Comparison of ENCODE assay signal across 19 cellular contexts in genomic region chr16:67302076-67302475, GRCh38. TPM values are rescaled to one million over a fixed set of nuclear protein-coding genes. Genes with fewer than 3 reads are reported as not detected.
"Had no signal": no experiment of that assay in that cellular context is flagged by ENCODE, and none has a peak within 500 bp of the region (broad histone marks: within the 10 kb centered on the region; RNA-seq: fewer than 3 reads in every experiment).

No MANE protein-coding gene starts in this region.

- DNase-seq: activated CD4-positive, alpha-beta T cell treated with anti-CD3 and anti-CD28 coated beads, Interleukin-2, amount 10 ng/mL, durations not matched to agents 7 days and 5 days; activated CD4-positive, CD25-positive, alpha-beta regulatory T cell; activated CD8-positive, alpha-beta memory T cell treated with anti-CD3 and anti-CD28 coated beads, Interleukin-2, amount 50 U/mL, for 48 hours; activated gamma-delta T cell treated with Interleukin-2 at 50 U/mL for 16 hours; activated naive CD8-positive, alpha-beta T cell treated with anti-CD3 and anti-CD28 coated beads, Interleukin-2, amount 10 ng/mL, durations not matched to agents 7 days and 5 days; activated T-cell treated with anti-CD3 and anti-CD28 coated beads, Interleukin-2, amount 50 U/mL, for 72 hours; brain microvascular endothelial cell; cerebellar nuclear complex; effector memory CD4-positive, alpha-beta T cell; foreskin keratinocyte; glutamatergic neuron; naive B cell; stimulated activated naive CD8-positive, alpha-beta T cell treated with anti-CD3 and anti-CD28 coated beads, Interleukin-15, amount 100 ng/mL, for 72 hours; SW 1271 had no signal

- H3K36me3 ChIP-seq: brain microvascular endothelial cell, right lobe of liver, SJCRH30, thyroid gland had no signal

- H3K4me1 ChIP-seq: foreskin keratinocyte, right lobe of liver had no signal

- H3K9me3 ChIP-seq: right lobe of liver, SJCRH30, thyroid gland had no signal

- H3K4me3 ChIP-seq: right lobe of liver, SJCRH30, thyroid gland had no signal

- H3K27ac ChIP-seq: brain microvascular endothelial cell, foreskin keratinocyte, right lobe of liver, SJCRH30, thyroid gland had no signal

- ATAC-seq: activated T-cell treated with anti-CD3 and anti-CD28 coated beads, Interleukin-2, amount 50 U/mL, for 72 hours; foreskin keratinocyte; right lobe of liver; stimulated activated naive CD8-positive, alpha-beta T cell treated with anti-CD3 and anti-CD28 coated beads, Interleukin-15, amount 100 ng/mL, for 72 hours had no signal

- H3K27me3 ChIP-seq: brain microvascular endothelial cell, right lobe of liver, SJCRH30, thyroid gland had no signal

RNA-seq across cellular contexts. Expression of gene PLEKHG4, which starts 22.7 kb away (rescaled TPM):
- total RNA-seq: SJCRH30 had no signal

RNA-seq across cellular contexts. Expression of gene KCTD19, which starts 24.5 kb away (rescaled TPM):
- total RNA-seq: activated CD4-positive, alpha-beta T cell treated with anti-CD3 and anti-CD28 coated beads, Interleukin-2, amount 10 ng/mL, durations not matched to agents 7 days and 5 days; foreskin keratinocyte; lung microvascular endothelial cell; right lobe of liver had no signal

RNA-seq across cellular contexts. Expression of gene LRRC36, which starts 24.5 kb away (rescaled TPM):
- total RNA-seq: activated CD4-positive, alpha-beta T cell treated with anti-CD3 and anti-CD28 coated beads, Interleukin-2, amount 10 ng/mL, durations not matched to agents 7 days and 5 days; foreskin keratinocyte; lung microvascular endothelial cell; right lobe of liver; SJCRH30; T-helper 2 cell treated with Interferon-gamma antibody and Interleukin-4, amounts not matched to agents 100 ng/mL and 5 ng/mL, for 36 hours had no signal
